ENCODE assay signal across 4 cellular contexts in the genomic region with DNA sequence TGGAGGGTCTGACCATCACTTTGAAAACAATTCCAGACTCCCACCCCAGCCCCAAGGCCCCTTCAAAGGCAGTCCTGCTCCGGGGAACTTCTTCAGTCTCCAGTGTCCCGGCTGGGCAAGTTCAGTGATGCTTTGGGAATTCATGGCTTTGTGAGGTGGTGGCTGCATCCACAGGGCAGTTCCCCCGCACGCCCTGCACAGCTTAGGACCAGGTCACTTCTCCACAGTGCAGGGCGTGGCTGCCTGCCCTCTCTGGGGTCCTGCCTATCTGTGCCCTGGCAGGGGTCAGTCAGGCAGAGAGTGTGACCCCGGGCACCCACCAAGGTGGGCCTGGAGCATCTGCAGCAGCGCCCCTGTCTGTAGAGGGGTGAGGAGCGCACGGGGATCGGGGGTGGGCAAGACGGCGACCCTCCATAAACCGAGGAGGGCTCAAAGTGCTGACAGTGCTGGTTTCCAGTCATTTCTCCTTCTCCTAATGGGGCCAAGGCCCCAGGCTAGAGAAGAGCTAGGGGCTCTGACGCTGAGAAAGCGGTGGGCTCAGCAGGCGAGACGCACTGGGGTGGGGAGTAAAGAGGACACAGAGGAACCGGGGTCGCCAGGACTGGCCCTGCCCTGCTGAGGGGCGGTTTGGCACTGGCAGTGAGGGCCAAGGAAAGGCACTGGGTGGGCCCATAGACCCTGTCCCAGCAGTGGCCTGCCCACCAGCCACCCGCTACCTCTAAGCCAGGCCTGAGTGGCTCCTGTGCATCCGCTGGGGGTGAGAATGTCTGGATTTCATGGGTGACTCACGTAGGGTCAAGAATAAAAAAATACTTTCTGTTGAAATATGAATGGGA.
TF ChIP-seq lines count a peak whose summit lies in the region.

No MANE protein-coding gene starts in this region.

TF ChIP-seq in SK-N-SH, 30 proteins besides CTCF, POLR2A, EP300 and RAD21:
- TF ChIP-seq ELF1 (IDR thresholded peaks at IDR 0.05) (no peak), YY1 (IDR thresholded peaks at IDR 0.05; ENCODE audit: low read depth) (no peak), CHD2 (IDR thresholded peaks at IDR 0.05; ENCODE audit: low read length, partially characterized antibody) (no peak), POLR2AphosphoS5 (IDR thresholded peaks at IDR 0.05; ENCODE audit: low read depth, low read length) (no peak), SIN3A (IDR thresholded peaks at IDR 0.05; ENCODE audit: borderline replicate concordance, low read depth, low read length) (no peak), GATA2 (CRISPR knock-in tag; IDR thresholded peaks at IDR 0.05) (no peak), EZH2phosphoT487 (IDR thresholded peaks at IDR 0.05; ENCODE audit: borderline replicate concordance, low read depth) (no peak), USF1 (IDR thresholded peaks at IDR 0.05; ENCODE audit: borderline replicate concordance, low read depth) (no peak), PBX3 (IDR thresholded peaks at IDR 0.05) (no peak)
TF ChIP-seq in SK-N-SH: peak in this region for 0.

TF ChIP-seq in SK-N-SH treated with all-trans-retinoic acid at 6 μM for 48 hours, 23 proteins besides CTCF, POLR2A, EP300 and RAD21 (continues in another document):
- TF ChIP-seq ZC3H10 (CRISPR knock-in tag; IDR thresholded peaks at IDR 0.05) (no peak), RARB (CRISPR knock-in tag; IDR thresholded peaks at IDR 0.05) (no peak), PATZ1 (CRISPR knock-in tag; IDR thresholded peaks at IDR 0.05; ENCODE audit: borderline replicate concordance) (no peak), ZNF8 (CRISPR knock-in tag; IDR thresholded peaks at IDR 0.05) (no peak), BACH2 (CRISPR knock-in tag; IDR thresholded peaks at IDR 0.05; ENCODE audit: borderline replicate concordance) (no peak), CSDC2 (CRISPR knock-in tag; IDR thresholded peaks at IDR 0.05) (no peak), ZNF70 (CRISPR knock-in tag; IDR thresholded peaks at IDR 0.05) (no peak), ZNF565 (CRISPR knock-in tag; conservative IDR thresholded peaks at IDR 0.05; ENCODE audit: low read depth) (no peak), POU6F1 (CRISPR knock-in tag; IDR thresholded peaks at IDR 0.05; ENCODE audit: borderline replicate concordance, low read depth) (no peak), TCF4 (CRISPR knock-in tag; IDR thresholded peaks at IDR 0.05; ENCODE audit: borderline replicate concordance) (no peak), CREB5 (CRISPR knock-in tag; IDR thresholded peaks at IDR 0.05; ENCODE audit: low read depth) (no peak), OSR1 (CRISPR knock-in tag; IDR thresholded peaks at IDR 0.05) (no peak), ZFP3 (CRISPR knock-in tag; IDR thresholded peaks at IDR 0.05) (no peak), SNAI2 (CRISPR knock-in tag; IDR thresholded peaks at IDR 0.05) (no peak)

TF ChIP-seq in HepG2, 621 proteins besides CTCF, POLR2A, EP300 and RAD21:
- TF ChIP-seq, protein P1, sequence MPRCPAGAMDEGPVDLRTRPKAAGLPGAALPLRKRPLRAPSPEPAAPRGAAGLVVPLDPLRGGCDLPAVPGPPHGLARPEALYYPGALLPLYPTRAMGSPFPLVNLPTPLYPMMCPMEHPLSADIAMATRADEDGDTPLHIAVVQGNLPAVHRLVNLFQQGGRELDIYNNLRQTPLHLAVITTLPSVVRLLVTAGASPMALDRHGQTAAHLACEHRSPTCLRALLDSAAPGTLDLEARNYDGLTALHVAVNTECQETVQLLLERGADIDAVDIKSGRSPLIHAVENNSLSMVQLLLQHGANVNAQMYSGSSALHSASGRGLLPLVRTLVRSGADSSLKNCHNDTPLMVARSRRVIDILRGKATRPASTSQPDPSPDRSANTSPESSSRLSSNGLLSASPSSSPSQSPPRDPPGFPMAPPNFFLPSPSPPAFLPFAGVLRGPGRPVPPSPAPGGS (CRISPR knock-in tag; IDR thresholded peaks at IDR 0.05): no peak
- no peak for TF ChIP-seq ZFX (CRISPR knock-in tag; IDR thresholded peaks at IDR 0.05; ENCODE audit: low read depth)
- TF ChIP-seq FUBP1 (CRISPR knock-in tag; IDR thresholded peaks at IDR 0.05; ENCODE audit: borderline replicate concordance): no peak
- no peak for TF ChIP-seq BORCS8-MEF2B (CRISPR knock-in tag; IDR thresholded peaks at IDR 0.05)
- TF ChIP-seq ZNF768 (CRISPR knock-in tag; IDR thresholded peaks at IDR 0.05): peak; percentile 25; the same call in 1 of the 2 replicates
- no peak for TF ChIP-seq DZIP1 (CRISPR knock-in tag; IDR thresholded peaks at IDR 0.05)
- TF ChIP-seq MAFK (conservative IDR thresholded peaks at IDR 0.05 in 1 of 2, IDR thresholded peaks at IDR 0.05 in 1 of 2; ENCODE audit: low read length in 2 of 2): peak; percentile 68 to 80
- no peak for TF ChIP-seq MTA1 (CRISPR knock-in tag; IDR thresholded peaks at IDR 0.05; ENCODE audit: borderline replicate concordance)
- TF ChIP-seq, protein P2, sequence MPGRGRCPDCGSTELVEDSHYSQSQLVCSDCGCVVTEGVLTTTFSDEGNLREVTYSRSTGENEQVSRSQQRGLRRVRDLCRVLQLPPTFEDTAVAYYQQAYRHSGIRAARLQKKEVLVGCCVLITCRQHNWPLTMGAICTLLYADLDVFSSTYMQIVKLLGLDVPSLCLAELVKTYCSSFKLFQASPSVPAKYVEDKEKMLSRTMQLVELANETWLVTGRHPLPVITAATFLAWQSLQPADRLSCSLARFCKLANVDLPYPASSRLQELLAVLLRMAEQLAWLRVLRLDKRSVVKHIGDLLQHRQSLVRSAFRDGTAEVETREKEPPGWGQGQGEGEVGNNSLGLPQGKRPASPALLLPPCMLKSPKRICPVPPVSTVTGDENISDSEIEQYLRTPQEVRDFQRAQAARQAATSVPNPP (CRISPR knock-in tag; IDR thresholded peaks at IDR 0.05): no peak
- no peak for TF ChIP-seq U2AF2 (IDR thresholded peaks at IDR 0.05; ENCODE audit: low read depth, low read length)
- TF ChIP-seq, protein P3, sequence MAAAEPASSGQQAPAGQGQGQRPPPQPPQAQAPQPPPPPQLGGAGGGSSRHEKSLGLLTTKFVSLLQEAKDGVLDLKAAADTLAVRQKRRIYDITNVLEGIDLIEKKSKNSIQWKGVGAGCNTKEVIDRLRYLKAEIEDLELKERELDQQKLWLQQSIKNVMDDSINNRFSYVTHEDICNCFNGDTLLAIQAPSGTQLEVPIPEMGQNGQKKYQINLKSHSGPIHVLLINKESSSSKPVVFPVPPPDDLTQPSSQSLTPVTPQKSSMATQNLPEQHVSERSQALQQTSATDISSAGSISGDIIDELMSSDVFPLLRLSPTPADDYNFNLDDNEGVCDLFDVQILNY (CRISPR knock-in tag; conservative IDR thresholded peaks at IDR 0.05): no peak
- TF ChIP-seq MAFF (IDR thresholded peaks at IDR 0.05; ENCODE audit: low read depth, low read length): peak; percentile 58
- TF ChIP-seq ZNF605 (CRISPR knock-in tag; IDR thresholded peaks at IDR 0.05): no peak
- no peak for TF ChIP-seq FOSL1 (CRISPR knock-in tag; IDR thresholded peaks at IDR 0.05; ENCODE audit: borderline replicate concordance)

TF ChIP-seq in HEK293T, 16 proteins besides CTCF, POLR2A, EP300 and RAD21:
- TF ChIP-seq FOXK2 (IDR thresholded peaks at IDR 0.05): no peak
- TF ChIP-seq ELF4 (IDR thresholded peaks at IDR 0.05): no peak
- no peak for TF ChIP-seq FOXA1 (IDR thresholded peaks at IDR 0.05)
- no peak for TF ChIP-seq SP1 (IDR thresholded peaks at IDR 0.05)
- no peak for TF ChIP-seq FOXM1 (IDR thresholded peaks at IDR 0.05; ENCODE audit: borderline replicate concordance)
- no peak for TF ChIP-seq ZNF384 (IDR thresholded peaks at IDR 0.05)
- no peak for TF ChIP-seq L3MBTL2 (conservative IDR thresholded peaks at IDR 0.05)
- no peak for TF ChIP-seq PKNOX1 (IDR thresholded peaks at IDR 0.05)
- TF ChIP-seq SUZ12 (IDR thresholded peaks at IDR 0.05): no peak
- TF ChIP-seq TARDBP (IDR thresholded peaks at IDR 0.05): no peak
- TF ChIP-seq HDGF (IDR thresholded peaks at IDR 0.05; ENCODE audit: borderline replicate concordance): no peak
- TF ChIP-seq CTBP1 (IDR thresholded peaks at IDR 0.05; ENCODE audit: borderline replicate concordance): no peak
- TF ChIP-seq BHLHE40 (IDR thresholded peaks at IDR 0.05; ENCODE audit: borderline replicate concordance): no peak
- TF ChIP-seq ARNT (IDR thresholded peaks at IDR 0.05): no peak
- TF ChIP-seq NFRKB (IDR thresholded peaks at IDR 0.05): no peak
- TF ChIP-seq LEF1 (IDR thresholded peaks at IDR 0.05; ENCODE audit: borderline replicate concordance): no peak
